In genomic region chr18:12479982-12480381, GRCh38 we compare ENCODE assay signal across 7 cellular contexts.
"Had no signal": no experiment of that assay in that cellular context is flagged by ENCODE, and none has a peak within 500 bp of the region (broad histone marks: within the 10 kb centered on the region; RNA-seq: fewer than 3 reads in every experiment).

No MANE protein-coding gene starts in this region.

- H3K9me3 Mint-ChIP-seq: H9 had no signal

- H3K4me3 Mint-ChIP-seq: H9 had no signal

- H3K27ac Mint-ChIP-seq: H9 had no signal

- ATAC-seq: HepG2 had no signal

- DNase-seq: GM23248, H9, HCEC 1CT, KG1 had no signal

- H2AFZ ChIP-seq: GM23248 had no signal

- H3K4me3 ChIP-seq: GM23248, K562 had no signal

- H3K27ac ChIP-seq: GM23248, HL-60 had no signal
